ENCODE assay signal across 11 cellular contexts in genomic region chr17:75077072-75077489, GRCh38. TPM values are rescaled to one million over a fixed set of nuclear protein-coding genes. Genes with fewer than 3 reads are reported as not detected.
DNase-seq lines count a peak whose midpoint lies in the region; ATAC-seq and TF ChIP-seq lines count a peak whose summit lies in the region.
"Had no signal": no experiment of that assay in that cellular context is flagged by ENCODE, and none has a peak within 500 bp of the region (broad histone marks: within the 10 kb centered on the region; RNA-seq: fewer than 3 reads in every experiment).

No MANE protein-coding gene starts in this region.

- no peak overlapping the region for H3K56ac ChIP-seq in IMR-90 (ENCODE audit: extremely low read depth, insufficient read depth, low read length)

- TF ChIP-seq CTCF in CD4-positive, alpha-beta T cell (IDR thresholded peaks at IDR 0.05): no peak
- TF ChIP-seq CTCF in IMR-90 (conservative IDR thresholded peaks at IDR 0.05; ENCODE audit: low read depth, low read length) (no peak), epithelial cell of proximal tubule (conservative IDR thresholded peaks at IDR 0.05; ENCODE audit: low read depth, low read length) (no peak), ovary (IDR thresholded peaks at IDR 0.05) (no peak), HFFc6 (IDR thresholded peaks at IDR 0.05) (no peak)

- no peak for ATAC-seq in CD4-positive, alpha-beta T cell (ENCODE audit: poor library complexity)
- ATAC-seq in IMR-90 (ENCODE audit: low read depth) (no peak), HG02610 (IDR thresholded peaks at IDR 0.05; ENCODE audit: unreplicated experiment) (no peak)

- TF ChIP-seq RAD21 in IMR-90 (IDR thresholded peaks at IDR 0.05; ENCODE audit: low read length): no peak

- H2AK9ac ChIP-seq in IMR-90 (replicated peaks; ENCODE audit: low read depth, low read length, poor library complexity): peak overlapping the region; percentile 33

- no peak for TF ChIP-seq EP300 in ovary (IDR thresholded peaks at IDR 0.05)

- no peak overlapping the region for H3K4me2 ChIP-seq in IMR-90 (ENCODE audit: low read depth, low read length)

- H2AFZ ChIP-seq in IMR-90 (replicated peaks; ENCODE audit: low read length, poor library complexity): peak overlapping the region; percentile 82

- no TSS peak for BruUV-seq in IMR-90 (replicated peaks; lab: Mats Ljungman, UMichigan)

- no peaks in the 10 kb centered on the region for H3K9me3 Mint-ChIP-seq in CD4-positive, alpha-beta T cell
- H3K9me3 Mint-ChIP-seq in HFFc6: no peaks in the 10 kb centered on the region
- H3K9me3 Mint-ChIP-seq: activated naive CD4-positive, alpha-beta T cell treated with anti-CD3 and anti-CD28 coated beads, Interleukin-2, amount 50 U/mL, for 72 hours had no signal

- intact Hi-C loops in CD4-positive, alpha-beta T cell (cut with DNase I, micrococcal nuclease): loop anchor here in 1 of 2 experiments (5.0 kb wide), 1 partner anchor 40 kb away; no protein-coding TSS in a partner anchor
- intact Hi-C loops in IMR-90 (cut with micrococcal nuclease) (no loop called here), ovary (cut with DNase I) (no loop called here)

- H3K4me3 ChIP-seq in IMR-90 (ENCODE audit: insufficient read depth, low read depth, low read length): no peak overlapping the region
- peak overlapping the region; percentile 32 for H3K4me3 ChIP-seq in epithelial cell of proximal tubule (ENCODE audit: low read depth, low read length)
- peak overlapping the region; percentile 39 for H3K4me3 ChIP-seq in ovary
- H3K4me3 ChIP-seq: HAP-1 had no signal

- no peaks in the 10 kb centered on the region for H3K9me3 ChIP-seq in CD4-positive, alpha-beta T cell (ENCODE audit: control insufficient read depth, low read length)
- H3K9me3 ChIP-seq in IMR-90 (ENCODE audit: control insufficient read depth, insufficient read depth, low read length) (no peaks in the 10 kb centered on the region), ovary (no peaks in the 10 kb centered on the region)
- H3K9me3 ChIP-seq: HAP-1 had no signal

- H3K4me3 Mint-ChIP-seq in CD4-positive, alpha-beta T cell: peak overlapping the region; percentile 74
- no peak overlapping the region for H3K4me3 Mint-ChIP-seq in HFFc6

- no peak overlapping the region for H2BK20ac ChIP-seq in IMR-90 (ENCODE audit: low read depth, low read length)

- POLR2A ChIA-PET in CD4-positive, alpha-beta T cell (lab: Charles Lee): interaction anchor here (1.2 to 2.3 kb wide), 5 partner anchors 10 to 185 kb away, joined by 3 to 18 read pairs (median 4); partner anchors contain the start of genes MRPS7, SLC16A5 and SUMO2
- POLR2A ChIA-PET in IMR-90 (lab: Charles Lee; ENCODE audit: unreplicated experiment): no interaction called here

- H3K9me1 ChIP-seq in IMR-90 (ENCODE audit: insufficient read depth, low read length): peaks cover 16% of the 10 kb centered on the region

- no peaks in the 10 kb centered on the region for H3K36me3 Mint-ChIP-seq in CD4-positive, alpha-beta T cell (ENCODE audit: low read depth)
- no peaks in the 10 kb centered on the region for H3K36me3 Mint-ChIP-seq in HFFc6 (ENCODE audit: low read depth)
- H3K36me3 Mint-ChIP-seq: activated naive CD4-positive, alpha-beta T cell treated with anti-CD3 and anti-CD28 coated beads, Interleukin-2, amount 50 U/mL, for 72 hours had no signal

- no peak overlapping the region for H3K18ac ChIP-seq in IMR-90 (ENCODE audit: low read depth, low read length)

- no peak overlapping the region for H3K9ac ChIP-seq in IMR-90 (ENCODE audit: low read depth, low read length)

- H4K91ac ChIP-seq in IMR-90 (ENCODE audit: insufficient read depth, low read depth, low read length): no peak overlapping the region

- in situ Hi-C loops in IMR-90 (cut with MboI; ENCODE audit: low sequenced_read_pairs): no loop called here

- H2BK5ac ChIP-seq in IMR-90 (ENCODE audit: low read depth, low read length, poor library complexity, severe bottlenecking): no peak overlapping the region

- no peak overlapping the region for H3K23ac ChIP-seq in IMR-90 (ENCODE audit: low read depth, low read length)

- H3K27ac Mint-ChIP-seq in CD4-positive, alpha-beta T cell: peak overlapping the region; percentile 68
- H3K27ac Mint-ChIP-seq in HFFc6: no peak overlapping the region

- H3K27me3 Mint-ChIP-seq in CD4-positive, alpha-beta T cell: no peaks in the 10 kb centered on the region
- no peaks in the 10 kb centered on the region; the same call in 1 of the 2 replicates for H3K27me3 Mint-ChIP-seq in HFFc6 (ENCODE audit: insufficient read depth)

- 42% methylated on average over 16 of the region's 30 CpGs; no CpG with 5 or more reads in 1 of the 2 experiments for WGBS in IMR-90 (ENCODE audit: extremely low coverage in 2 of 2, insufficient read length in 1 of 2), 2 experiments
- WGBS in ovary, 3 donors: 22 to 93% (median 23%) methylated on average over 4 to 30 of the region's 30 CpGs

- no peak overlapping the region for H3K4ac ChIP-seq in IMR-90 (ENCODE audit: low read depth, low read length)

- H3K14ac ChIP-seq in IMR-90 (replicated peaks; ENCODE audit: low read depth, low read length): no peak overlapping the region

- peak overlapping the region in 1 of 2 experiments; percentile 71; a peak in 2 of 4 replicates for H4K8ac ChIP-seq in IMR-90 (ENCODE audit: low read depth in 2 of 2, low read length in 2 of 2)

- H3K79me1 ChIP-seq in IMR-90 (ENCODE audit: low read depth in 1 of 2, low read length in 2 of 2): no peaks in the 10 kb centered on the region

- H3K4me1 ChIP-seq in IMR-90 (ENCODE audit: control insufficient read depth, insufficient read depth, low read length) (peaks cover 21% of the 10 kb centered on the region), ovary (ENCODE audit: insufficient read depth) (peaks cover 5% of the 10 kb centered on the region)
- H3K4me1 ChIP-seq: HAP-1 had no signal

- DNase-seq in CD4-positive, alpha-beta T cell: no peak
- DNase-seq in IMR-90 (no peak), epithelial cell of proximal tubule (ENCODE audit: low read depth) (no peak), ovary (peak in 1 of 5 donors; percentile 44), dedifferentiated amniotic fluid mesenchymal stem cell (ENCODE audit: extremely low spot score) (no peak), NCI-H510A (lab: John Stamatoyannopoulos, UW) (no peak), HFFc6 (no peak)

- CTCF ChIA-PET in CD4-positive, alpha-beta T cell (lab: Charles Lee): interaction anchor here (1.0 kb wide), 1 partner anchor 124 kb away, joined by 3 read pairs; no protein-coding TSS in a partner anchor
- CTCF ChIA-PET in IMR-90 (lab: Yijun Ruan, JAX): no interaction called here

- H2AK5ac ChIP-seq in IMR-90 (ENCODE audit: low read depth, low read length): no peak overlapping the region; the same call in 1 of the 2 replicates

- no peaks in the 10 kb centered on the region for H3K36me3 ChIP-seq in IMR-90 (ENCODE audit: control insufficient read depth, insufficient read depth, low read length)
- no peaks in the 10 kb centered on the region for H3K36me3 ChIP-seq in ovary
- H3K36me3 ChIP-seq: HAP-1 had no signal

- H2BK15ac ChIP-seq in IMR-90 (ENCODE audit: low read depth, low read length): no peak overlapping the region

- peak overlapping the region; percentile 67; the same call in 1 of the 2 replicates for H4K5ac ChIP-seq in IMR-90 (ENCODE audit: low read depth, low read length)

- H3K4me1 Mint-ChIP-seq in CD4-positive, alpha-beta T cell (ENCODE audit: low read depth): peaks cover 5% of the 10 kb centered on the region
- H3K4me1 Mint-ChIP-seq in HFFc6 (ENCODE audit: low read depth): peaks cover 34% of the 10 kb centered on the region

- no peak for TF ChIP-seq POLR2A in IMR-90 (IDR thresholded peaks at IDR 0.05; ENCODE audit: low read depth, low read length)
- TF ChIP-seq POLR2A in ovary (IDR thresholded peaks at IDR 0.05): no peak

- no peaks in the 10 kb centered on the region for H4K20me1 ChIP-seq in IMR-90 (ENCODE audit: insufficient read depth, low read length)

- dilution Hi-C loops in IMR-90 (cut with HindIII; ENCODE audit: low sequenced_read_pairs, unreplicated experiment): no loop called here

- H2BK120ac ChIP-seq in IMR-90 (ENCODE audit: low read depth, low read length): no peak overlapping the region

- H3K27ac ChIP-seq in CD4-positive, alpha-beta T cell (ENCODE audit: low read depth, low read length): no peak overlapping the region
- H3K27ac ChIP-seq in IMR-90 (ENCODE audit: insufficient read depth, low read length) (no peak overlapping the region), ovary (peak overlapping the region; percentile 20 to 44)

- H3K27me3 ChIP-seq in CD4-positive, alpha-beta T cell (ENCODE audit: control insufficient read depth, insufficient read depth, low read length): no peaks in the 10 kb centered on the region
- H3K27me3 ChIP-seq in IMR-90 (ENCODE audit: control insufficient read depth, insufficient read depth, low read length) (no peaks in the 10 kb centered on the region), ovary (no peaks in the 10 kb centered on the region)

RNA-seq across cellular contexts. Expression of gene SLC16A5, which starts 10.7 kb away (rescaled TPM):
- total RNA-seq in CD4-positive, alpha-beta T cell: 10 to 100 TPM in 1 of 2 experiments, 1 to 10 TPM in 1; 9.2 to 11.0 TPM
- 1.1 and 1.8 TPM in 2 replicates for total RNA-seq in IMR-90 (2012; rRNA removed)
- polyA plus RNA-seq in IMR-90 (2012; rRNA removed): 5.9 and 7.1 TPM in 2 replicates
- polyA plus RNA-seq in IMR-90 (2012; cell fraction: cytosol; rRNA removed): 1.9 and 9.5 TPM in 2 replicates
- polyA plus RNA-seq in IMR-90 (2012; cell fraction: nucleus; rRNA removed; ENCODE audit: low replicate concordance): 19.4 and 39.3 TPM in 2 replicates
- total RNA-seq in epithelial cell of proximal tubule: 15.1 and 15.9 TPM in 2 replicates
- total RNA-seq in ovary: 10 to 100 TPM in 5 of 7 donors, 1 to 10 TPM in 2; 6.0 to 20.6 (median 12.6) TPM
- polyA plus RNA-seq in ovary: 1 to 10 TPM; 2.0 to 10.0 TPM
- total RNA-seq in HFFc6 (2021; fragmentation: NEBNext Ultra II Directional; extraction: Animal tissue kit (Norgen Biotek cat#: 25700)): 10 to 100 TPM; 13.9 to 25.0 (median 21.1) TPM
- total RNA-seq: Daoy had no signal

RNA-seq across cellular contexts. Expression of gene KCTD2, which starts 30.1 kb away (rescaled TPM):
- total RNA-seq in CD4-positive, alpha-beta T cell: 10 to 100 TPM; 26.1 to 28.0 TPM
- total RNA-seq in IMR-90 (2012; rRNA removed) (9.1 and 9.4 TPM in 2 replicates), epithelial cell of proximal tubule (15.8 and 19.2 TPM in 2 replicates), ovary (10 to 100 TPM; 25.0 to 62.5 (median 50.2) TPM)
- polyA plus RNA-seq in IMR-90 (2012; rRNA removed) (18.3 and 18.4 TPM in 2 replicates), ovary (10 to 100 TPM; 35.8 to 66.8 TPM)
- polyA plus RNA-seq in IMR-90 (2012; cell fraction: cytosol; rRNA removed): 10.8 and 16.4 TPM in 2 replicates
- polyA plus RNA-seq in IMR-90 (2012; cell fraction: nucleus; rRNA removed; ENCODE audit: low replicate concordance): 9.9 and 12.6 TPM in 2 replicates
- total RNA-seq in HFFc6 (2021; fragmentation: NEBNext Ultra II Directional; extraction: Animal tissue kit (Norgen Biotek cat#: 25700)): 10 to 100 TPM; 20.3 to 24.0 (median 21.3) TPM

RNA-seq across cellular contexts. Expression of gene ATP5PD, which starts 30.3 kb away (rescaled TPM):
- 100 to 1,000 TPM in 1 of 2 experiments, 10 to 100 TPM in 1; 98.5 to 112 TPM for total RNA-seq in CD4-positive, alpha-beta T cell
- 365 and 373 TPM in 2 replicates for total RNA-seq in IMR-90 (2012; rRNA removed)
- polyA plus RNA-seq in IMR-90 (2012; rRNA removed): 331 and 425 TPM in 2 replicates
- polyA plus RNA-seq in IMR-90 (2012; cell fraction: cytosol; rRNA removed): 109 and 263 TPM in 2 replicates
- polyA plus RNA-seq in IMR-90 (2012; cell fraction: nucleus; rRNA removed; ENCODE audit: low replicate concordance): 38.0 and 159 TPM in 2 replicates
- total RNA-seq in epithelial cell of proximal tubule: 232 and 360 TPM in 2 replicates
- 100 to 1,000 TPM; 137 to 226 (median 153) TPM for total RNA-seq in ovary
- polyA plus RNA-seq in ovary: 100 to 1,000 TPM; 199 to 331 TPM
- 100 to 1,000 TPM; 362 to 410 (median 386) TPM for total RNA-seq in HFFc6 (2021; fragmentation: NEBNext Ultra II Directional; extraction: Animal tissue kit (Norgen Biotek cat#: 25700))

RNA-seq across cellular contexts. Expression of gene ARMC7, which starts 32.7 kb away (rescaled TPM):
- 1 to 10 TPM; 4.1 to 4.8 TPM for total RNA-seq in CD4-positive, alpha-beta T cell
- total RNA-seq in IMR-90 (2012; rRNA removed) (1.7 and 1.8 TPM in 2 replicates), epithelial cell of proximal tubule (8.5 and 12.3 TPM in 2 replicates), ovary (1 to 10 TPM; 4.6 to 8.5 (median 5.1) TPM)
- polyA plus RNA-seq in IMR-90 (2012; rRNA removed) (6.9 and 7.3 TPM in 2 replicates), ovary (10 to 100 TPM in 1 of 2 donors, 1 to 10 TPM in 1; 5.7 to 10.5 TPM)
- polyA plus RNA-seq in IMR-90 (2012; cell fraction: cytosol; rRNA removed): 7.1 and 7.3 TPM in 2 replicates
- 4.8 and 7.7 TPM in 2 replicates for polyA plus RNA-seq in IMR-90 (2012; cell fraction: nucleus; rRNA removed; ENCODE audit: low replicate concordance)
- 10 to 100 TPM in 2 of 6 experiments, 1 to 10 TPM in 4; 9.1 to 11.7 (median 9.6) TPM for total RNA-seq in HFFc6 (2021; fragmentation: NEBNext Ultra II Directional; extraction: Animal tissue kit (Norgen Biotek cat#: 25700))

RNA-seq across cellular contexts. Expression of gene NT5C, which starts 54.5 kb away (rescaled TPM):
- 10 to 100 TPM; 14.1 to 16.1 TPM for total RNA-seq in CD4-positive, alpha-beta T cell
- 23.1 and 24.0 TPM in 2 replicates for total RNA-seq in IMR-90 (2012; rRNA removed)
- polyA plus RNA-seq in IMR-90 (2012; rRNA removed): 44.6 and 62.1 TPM in 2 replicates
- 36.7 and 49.9 TPM in 2 replicates for polyA plus RNA-seq in IMR-90 (2012; cell fraction: cytosol; rRNA removed)
- polyA plus RNA-seq in IMR-90 (2012; cell fraction: nucleus; rRNA removed; ENCODE audit: low replicate concordance): 78.2 and 163 TPM in 2 replicates
- total RNA-seq in epithelial cell of proximal tubule: 139 and 140 TPM in 2 replicates
- total RNA-seq in ovary: 100 to 1,000 TPM in 2 of 7 donors, 10 to 100 TPM in 5; 51.3 to 118 (median 65.9) TPM
- polyA plus RNA-seq in ovary: 10 to 100 TPM; 10.0 to 72.9 TPM
- 10 to 100 TPM; 30.4 to 41.7 (median 36.3) TPM for total RNA-seq in HFFc6 (2021; fragmentation: NEBNext Ultra II Directional; extraction: Animal tissue kit (Norgen Biotek cat#: 25700))

Comparison
In these comparisons a context has a peak if more than half of its experiments do, and no peak if none do; other contexts are left out.
1. H3K27ac ChIP-seq: peak in ovary (2 of 2); none in CD4-positive, alpha-beta T cell (single experiment) and IMR-90 (single experiment).